Comparison of ENCODE assay signal across 1 cellular context in genomic region chr19:17296976-17297375, GRCh38.
TF ChIP-seq lines count a peak whose summit lies in the region.

No MANE protein-coding gene starts in this region.

TF ChIP-seq in K562, 482 proteins besides CTCF, POLR2A, EP300 and RAD21:
- TF ChIP-seq, protein P1, sequence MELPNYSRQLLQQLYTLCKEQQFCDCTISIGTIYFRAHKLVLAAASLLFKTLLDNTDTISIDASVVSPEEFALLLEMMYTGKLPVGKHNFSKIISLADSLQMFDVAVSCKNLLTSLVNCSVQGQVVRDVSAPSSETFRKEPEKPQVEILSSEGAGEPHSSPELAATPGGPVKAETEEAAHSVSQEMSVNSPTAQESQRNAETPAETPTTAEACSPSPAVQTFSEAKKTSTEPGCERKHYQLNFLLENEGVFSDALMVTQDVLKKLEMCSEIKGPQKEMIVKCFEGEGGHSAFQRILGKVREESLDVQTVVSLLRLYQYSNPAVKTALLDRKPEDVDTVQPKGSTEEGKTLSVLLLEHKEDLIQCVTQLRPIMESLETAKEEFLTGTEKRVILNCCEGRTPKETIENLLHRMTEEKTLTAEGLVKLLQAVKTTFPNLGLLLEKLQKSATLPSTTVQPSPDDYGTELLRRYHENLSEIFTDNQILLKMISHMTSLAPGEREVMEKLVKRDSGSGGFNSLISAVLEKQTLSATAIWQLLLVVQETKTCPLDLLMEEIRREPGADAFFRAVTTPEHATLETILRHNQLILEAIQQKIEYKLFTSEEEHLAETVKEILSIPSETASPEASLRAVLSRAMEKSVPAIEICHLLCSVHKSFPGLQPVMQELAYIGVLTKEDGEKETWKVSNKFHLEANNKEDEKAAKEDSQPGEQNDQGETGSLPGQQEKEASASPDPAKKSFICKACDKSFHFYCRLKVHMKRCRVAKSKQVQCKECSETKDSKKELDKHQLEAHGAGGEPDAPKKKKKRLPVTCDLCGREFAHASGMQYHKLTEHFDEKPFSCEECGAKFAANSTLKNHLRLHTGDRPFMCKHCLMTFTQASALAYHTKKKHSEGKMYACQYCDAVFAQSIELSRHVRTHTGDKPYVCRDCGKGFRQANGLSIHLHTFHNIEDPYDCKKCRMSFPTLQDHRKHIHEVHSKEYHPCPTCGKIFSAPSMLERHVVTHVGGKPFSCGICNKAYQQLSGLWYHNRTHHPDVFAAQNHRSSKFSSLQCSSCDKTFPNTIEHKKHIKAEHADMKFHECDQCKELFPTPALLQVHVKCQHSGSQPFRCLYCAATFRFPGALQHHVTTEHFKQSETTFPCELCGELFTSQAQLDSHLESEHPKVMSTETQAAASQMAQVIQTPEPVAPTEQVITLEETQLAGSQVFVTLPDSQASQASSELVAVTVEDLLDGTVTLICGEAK (IDR thresholded peaks at IDR 0.05): peak; percentile 55
- TF ChIP-seq, protein P1 (CRISPR knock-in tag; IDR thresholded peaks at IDR 0.05): no peak
- TF ChIP-seq SIRT6 (IDR thresholded peaks at IDR 0.05; ENCODE audit: low read depth, low read length): no peak
- no peak for TF ChIP-seq PRMT5 (CRISPR knock-in tag; IDR thresholded peaks at IDR 0.05)
